12 cellular contexts compared by ENCODE assay signal in the genomic region with DNA sequence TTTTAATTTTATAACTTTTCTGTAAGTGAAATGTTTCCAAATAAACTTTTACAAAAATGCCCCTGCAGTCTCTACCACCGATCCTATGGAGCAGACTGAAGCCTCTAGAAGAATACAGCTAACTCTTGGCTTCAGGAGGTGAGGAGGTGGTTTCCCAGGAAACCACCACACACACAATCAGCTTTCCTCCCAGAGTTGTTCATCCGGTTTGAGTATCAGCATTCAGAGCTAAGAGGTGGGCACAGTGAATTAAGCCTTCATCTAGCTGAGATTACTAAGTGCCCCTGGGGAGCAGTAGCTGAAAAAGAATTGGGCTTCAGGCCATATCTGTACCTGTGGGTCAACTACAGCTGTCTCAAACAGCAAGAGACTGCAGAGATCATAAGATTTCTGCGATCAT.
A peak's percentile ranks its signal among the peaks of the same experiment; 100 is the strongest.
DNase-seq lines count a peak whose midpoint lies in the region; ATAC-seq and TF ChIP-seq lines count a peak whose summit lies in the region.
"Had no signal": no experiment of that assay in that cellular context is flagged by ENCODE, and none has a peak within 500 bp of the region (broad histone marks: within the 10 kb centered on the region; RNA-seq: fewer than 3 reads in every experiment).

No MANE protein-coding gene starts in this region.

- H3K4me3 ChIP-seq in PC-3 (ENCODE audit: low read length) (no peak overlapping the region), thyroid gland (replicated peaks in 1 of 3) (no peak overlapping the region)
- H3K4me3 ChIP-seq: SK-N-MC, vagina had no signal

- no peaks in the 10 kb centered on the region for H3K79me2 ChIP-seq in PC-3 (ENCODE audit: low read length)

- H3K4me1 ChIP-seq in PC-3 (ENCODE audit: insufficient read depth, low read length), result no peaks in the 10 kb centered on the region
- H3K4me1 ChIP-seq in thyroid gland, result no peaks in the 10 kb centered on the region
- H3K4me1 ChIP-seq: vagina had no signal

- no peak overlapping the region for H3K27ac Mint-ChIP-seq in activated naive CD4-positive, alpha-beta T cell treated with anti-CD3 and anti-CD28 coated beads for 36 hours
- peak overlapping the region; percentile 82 to 99 for H3K27ac Mint-ChIP-seq in effector memory CD8-positive, alpha-beta T cell
- no peak overlapping the region for H3K27ac Mint-ChIP-seq in endothelial cell (ENCODE audit: unreplicated experiment)

- peaks cover 49% of the 10 kb centered on the region for H3K36me3 Mint-ChIP-seq in activated naive CD4-positive, alpha-beta T cell treated with anti-CD3 and anti-CD28 coated beads for 36 hours (ENCODE audit: low read depth)
- peaks cover 8% of the 10 kb centered on the region for H3K36me3 Mint-ChIP-seq in effector memory CD8-positive, alpha-beta T cell (ENCODE audit: insufficient read depth)
- peaks cover 23% of the 10 kb centered on the region for H3K36me3 Mint-ChIP-seq in endothelial cell (ENCODE audit: low read depth, unreplicated experiment)

- intact Hi-C loops in activated naive CD4-positive, alpha-beta T cell treated with anti-CD3 and anti-CD28 coated beads for 36 hours (cut with micrococcal nuclease), result no loop called here
- intact Hi-C loops in PC-3 (cut with micrococcal nuclease) (no loop called here), thyroid gland (cut with DNase I) (no loop called here)

- H3K27me3 Mint-ChIP-seq in activated naive CD4-positive, alpha-beta T cell treated with anti-CD3 and anti-CD28 coated beads for 36 hours (ENCODE audit: low read depth), result no peaks in the 10 kb centered on the region
- H3K27me3 Mint-ChIP-seq in effector memory CD8-positive, alpha-beta T cell, result no peaks in the 10 kb centered on the region
- H3K27me3 Mint-ChIP-seq in endothelial cell (ENCODE audit: unreplicated experiment), result no peaks in the 10 kb centered on the region

- H3K4me2 ChIP-seq in PC-3 (ENCODE audit: low read length), result no peak overlapping the region

- H3K9me3 Mint-ChIP-seq in activated naive CD4-positive, alpha-beta T cell treated with anti-CD3 and anti-CD28 coated beads for 36 hours, result no peaks in the 10 kb centered on the region
- no peaks in the 10 kb centered on the region for H3K9me3 Mint-ChIP-seq in effector memory CD8-positive, alpha-beta T cell
- no peaks in the 10 kb centered on the region for H3K9me3 Mint-ChIP-seq in endothelial cell (ENCODE audit: unreplicated experiment)

- H3K9ac ChIP-seq in PC-3 (ENCODE audit: low read length), result no peak overlapping the region

- peak; percentile 24 for DNase-seq in activated naive CD4-positive, alpha-beta T cell treated with anti-CD3 and anti-CD28 coated beads for 36 hours
- no peak for DNase-seq in activated naive CD4-positive, alpha-beta T cell treated with anti-CD3 and anti-CD28 coated beads, Interleukin-2, amount 50 U/mL, for 16 hours
- DNase-seq in PC-3 (peak; percentile 14), thyroid gland (peak; percentile 20 to 35), middle frontal gyrus (ENCODE audit: extremely low spot score, low spot score) (no peak), endothelial cell (ENCODE audit: low spot score) (no peak), SK-N-DZ (ENCODE audit: low spot score) (no peak)
- peak in 1 of 3 experiments; percentile 17 for DNase-seq in effector memory CD8-positive, alpha-beta T cell
- DNase-seq: left cardiac atrium had no signal

- no peak for TF ChIP-seq POLR2A in thyroid gland (IDR thresholded peaks at IDR 0.05)

- peaks cover 13% of the 10 kb centered on the region; the same call in 1 of the 2 replicates for H3K36me3 ChIP-seq in PC-3 (ENCODE audit: low read depth, low read length)
- H3K36me3 ChIP-seq in thyroid gland, result peaks cover 0 to 6% of the 10 kb centered on the region in 2 donors
- H3K36me3 ChIP-seq: neutrophil had no signal

- H2AFZ ChIP-seq in PC-3 (ENCODE audit: low read length), result no peak overlapping the region

- H3K4me3 Mint-ChIP-seq in activated naive CD4-positive, alpha-beta T cell treated with anti-CD3 and anti-CD28 coated beads for 36 hours, result no peak overlapping the region
- peak overlapping the region in 1 of 2 donors; percentile 70 for H3K4me3 Mint-ChIP-seq in effector memory CD8-positive, alpha-beta T cell
- no peak overlapping the region for H3K4me3 Mint-ChIP-seq in endothelial cell (ENCODE audit: unreplicated experiment)

- H3K9me3 ChIP-seq in PC-3 (ENCODE audit: low read length) (no peaks in the 10 kb centered on the region), thyroid gland (no peaks in the 10 kb centered on the region)
- H3K9me3 ChIP-seq: neutrophil, vagina had no signal

- no TSS peak for BruUV-seq in PC-3 (replicated peaks; lab: Mats Ljungman, UMichigan)

- POLR2A ChIA-PET in PC-3 (lab: Charles Lee; ENCODE audit: unreplicated experiment), result no interaction called here

- no peak for TF ChIP-seq CTCF in PC-3 (conservative IDR thresholded peaks at IDR 0.05; ENCODE audit: low read depth, low read length)
- no peak for TF ChIP-seq CTCF in thyroid gland (IDR thresholded peaks at IDR 0.05)
- no peak for TF ChIP-seq CTCF in endothelial cell (IDR thresholded peaks at IDR 0.05; ENCODE audit: unreplicated experiment)

- CTCF ChIA-PET in activated naive CD4-positive, alpha-beta T cell treated with anti-CD3 and anti-CD28 coated beads for 36 hours (lab: Charles Lee), result interaction anchor here (3.3 kb wide), 1 partner anchor 42 kb away, joined by 9 read pairs; no protein-coding TSS in a partner anchor
- CTCF ChIA-PET in PC-3 (lab: Charles Lee), result no interaction called here

- ATAC-seq in PC-3, result no peak
- peak; percentile 39 for ATAC-seq in effector memory CD8-positive, alpha-beta T cell (replicated peaks)
- ATAC-seq: left cardiac atrium had no signal

- 31 to 47% methylated on average over 3 of the region's 3 CpGs for WGBS in thyroid gland, 2 donors

- H3K27ac ChIP-seq in PC-3 (ENCODE audit: low read length), result no peak overlapping the region
- no peak overlapping the region for H3K27ac ChIP-seq in thyroid gland
- H3K27ac ChIP-seq: SK-N-MC, vagina had no signal

- no peaks in the 10 kb centered on the region for H3K9me2 ChIP-seq in PC-3 (replicated peaks; ENCODE audit: low read length)

- H3K27me3 ChIP-seq in PC-3 (ENCODE audit: low read length) (no peaks in the 10 kb centered on the region), thyroid gland (no peaks in the 10 kb centered on the region)
- H3K27me3 ChIP-seq: neutrophil, vagina had no signal

- H4K20me1 ChIP-seq in PC-3 (ENCODE audit: low read length), result no peaks in the 10 kb centered on the region

- H3K4me1 Mint-ChIP-seq in activated naive CD4-positive, alpha-beta T cell treated with anti-CD3 and anti-CD28 coated beads for 36 hours (ENCODE audit: low read depth), result peaks cover 32% of the 10 kb centered on the region
- H3K4me1 Mint-ChIP-seq in effector memory CD8-positive, alpha-beta T cell (ENCODE audit: low read depth in 2 of 2), result peaks cover 39 to 40% of the 10 kb centered on the region in 2 donors
- peaks cover 29% of the 10 kb centered on the region for H3K4me1 Mint-ChIP-seq in endothelial cell (ENCODE audit: unreplicated experiment)

- no peaks in the 10 kb centered on the region for H3F3A ChIP-seq in PC-3 (ENCODE audit: low read length, unreplicated experiment)

Comparison
In these comparisons a context has a peak if more than half of its experiments do, and no peak if none do; other contexts are left out.
1. DNase-seq: peak in activated naive CD4-positive, alpha-beta T cell treated with anti-CD3 and anti-CD28 coated beads for 36 hours (single experiment), PC-3 (single experiment) and thyroid gland (2 of 2); none in activated naive CD4-positive, alpha-beta T cell treated with anti-CD3 and anti-CD28 coated beads, Interleukin-2, amount 50 U/mL, for 16 hours (single experiment), middle frontal gyrus (single experiment), endothelial cell (single experiment) and SK-N-DZ (single experiment).
2. H3K27ac Mint-ChIP-seq: peak in effector memory CD8-positive, alpha-beta T cell (2 of 2); none in activated naive CD4-positive, alpha-beta T cell treated with anti-CD3 and anti-CD28 coated beads for 36 hours (single experiment) and endothelial cell (single experiment).